In the genomic region with DNA sequence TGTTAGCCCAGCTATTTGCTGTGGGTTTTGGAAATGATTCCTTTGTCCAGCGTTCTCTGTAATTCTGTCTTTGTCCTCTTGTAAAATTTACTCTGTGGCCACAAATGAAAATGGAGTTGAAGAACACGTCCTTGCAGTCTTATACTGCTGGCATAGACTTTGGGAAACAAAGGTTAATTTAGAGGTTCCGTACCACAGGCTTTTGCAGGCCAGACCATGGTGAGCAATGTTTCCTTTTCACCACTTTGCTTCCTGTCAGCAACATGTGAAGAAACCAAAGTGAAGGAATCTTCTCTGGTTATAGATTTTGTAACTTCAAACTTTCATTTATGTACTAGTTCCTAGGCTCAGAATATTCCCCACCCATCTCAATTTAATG, we compare ENCODE assay signal across 16 cellular contexts.
A peak's percentile ranks its signal among the peaks of the same experiment; 100 is the strongest.
DNase-seq lines count a peak whose midpoint lies in the region; ATAC-seq, FAIRE-seq and TF ChIP-seq lines count a peak whose summit lies in the region.
"Had no signal": no experiment of that assay in that cellular context is flagged by ENCODE, and none has a peak within 500 bp of the region (broad histone marks: within the 10 kb centered on the region; RNA-seq: fewer than 3 reads in every experiment).

No MANE protein-coding gene starts in this region.

- no peak overlapping the region for H3K4me3 Mint-ChIP-seq in nephron progenitor cell

- peaks cover 4% of the 10 kb centered on the region for H3K27me3 Mint-ChIP-seq in nephron progenitor cell (ENCODE audit: low read depth, poor library complexity)

- no peaks in the 10 kb centered on the region for H3K36me3 Mint-ChIP-seq in nephron progenitor cell (ENCODE audit: low read depth)

- H3K4me1 Mint-ChIP-seq in nephron progenitor cell = no peaks in the 10 kb centered on the region

- CTCF ChIA-PET in GM10248 (lab: Yijun Ruan, JAX) = interaction anchor here (1.2 kb wide), 1 partner anchor 10 kb away, joined by 3 read pairs; no protein-coding TSS in a partner anchor
- CTCF ChIA-PET in HEK293T (lab: Yijun Ruan, JAX) = no interaction called here

- FAIRE-seq in GM19239 (lab: Jason Lieb, UNC) = no peak

- peaks cover 12% of the 10 kb centered on the region for H3K9me3 Mint-ChIP-seq in nephron progenitor cell

- peak; percentile 83 to 86 for DNase-seq in AML-193 (lab: John Stamatoyannopoulos, UW)
- peak; percentile 74 to 89 for DNase-seq in Kasumi-1 (lab: John Stamatoyannopoulos, UW)
- peak; percentile 41 for DNase-seq in dermis blood vessel endothelial cell
- DNase-seq in GM10248 (ENCODE audit: extremely low spot score) = no peak
- DNase-seq in GM19239 (ENCODE audit: insufficient read length, low spot score) = no peak
- DNase-seq in nephron progenitor cell = no peak
- DNase-seq in HEK293T (ENCODE audit: extremely low spot score) = no peak
- DNase-seq: 8988T, cerebellar nuclear complex, COR-L47, erythroblast, hypothalamus, IMR-90, NCI-H1694, nucleus accumbens had no signal

- TF ChIP-seq CTCF in GM10248 (IDR thresholded peaks at IDR 0.05; ENCODE audit: control extremely low read depth, extremely low read depth, low read depth, missing control alignments) (no peak), nephron progenitor cell (IDR thresholded peaks at IDR 0.05) (no peak)

- H3K27ac Mint-ChIP-seq in nephron progenitor cell = no peak overlapping the region

- peak; percentile 15 for ATAC-seq in GM21723 (IDR thresholded peaks at IDR 0.05; ENCODE audit: unreplicated experiment)

- POLR2A ChIA-PET in GM10248 (lab: Yijun Ruan, JAX) (no interaction called here), HEK293T (lab: Yijun Ruan, JAX) (no interaction called here)

TF ChIP-seq in HEK293T, 16 proteins besides CTCF, POLR2A, EP300 and RAD21:
- TF ChIP-seq ELF4 (IDR thresholded peaks at IDR 0.05) (no peak), CTBP1 (IDR thresholded peaks at IDR 0.05; ENCODE audit: borderline replicate concordance) (no peak), FOXK2 (IDR thresholded peaks at IDR 0.05) (no peak), SUZ12 (IDR thresholded peaks at IDR 0.05) (no peak), SP1 (IDR thresholded peaks at IDR 0.05) (no peak), LEF1 (IDR thresholded peaks at IDR 0.05; ENCODE audit: borderline replicate concordance) (no peak), FOXA1 (IDR thresholded peaks at IDR 0.05) (no peak), ARNT (IDR thresholded peaks at IDR 0.05) (no peak), L3MBTL2 (conservative IDR thresholded peaks at IDR 0.05) (no peak), ZNF384 (IDR thresholded peaks at IDR 0.05) (no peak)

Comparison
In these comparisons a context has a peak if more than half of its experiments do, and no peak if none do; other contexts are left out.
1. DNase-seq: peak in AML-193 (2 of 2), Kasumi-1 (2 of 2) and dermis blood vessel endothelial cell (single experiment); none in GM10248 (single experiment), GM19239 (single experiment), nephron progenitor cell (single experiment) and HEK293T (single experiment).